In the genomic region with DNA sequence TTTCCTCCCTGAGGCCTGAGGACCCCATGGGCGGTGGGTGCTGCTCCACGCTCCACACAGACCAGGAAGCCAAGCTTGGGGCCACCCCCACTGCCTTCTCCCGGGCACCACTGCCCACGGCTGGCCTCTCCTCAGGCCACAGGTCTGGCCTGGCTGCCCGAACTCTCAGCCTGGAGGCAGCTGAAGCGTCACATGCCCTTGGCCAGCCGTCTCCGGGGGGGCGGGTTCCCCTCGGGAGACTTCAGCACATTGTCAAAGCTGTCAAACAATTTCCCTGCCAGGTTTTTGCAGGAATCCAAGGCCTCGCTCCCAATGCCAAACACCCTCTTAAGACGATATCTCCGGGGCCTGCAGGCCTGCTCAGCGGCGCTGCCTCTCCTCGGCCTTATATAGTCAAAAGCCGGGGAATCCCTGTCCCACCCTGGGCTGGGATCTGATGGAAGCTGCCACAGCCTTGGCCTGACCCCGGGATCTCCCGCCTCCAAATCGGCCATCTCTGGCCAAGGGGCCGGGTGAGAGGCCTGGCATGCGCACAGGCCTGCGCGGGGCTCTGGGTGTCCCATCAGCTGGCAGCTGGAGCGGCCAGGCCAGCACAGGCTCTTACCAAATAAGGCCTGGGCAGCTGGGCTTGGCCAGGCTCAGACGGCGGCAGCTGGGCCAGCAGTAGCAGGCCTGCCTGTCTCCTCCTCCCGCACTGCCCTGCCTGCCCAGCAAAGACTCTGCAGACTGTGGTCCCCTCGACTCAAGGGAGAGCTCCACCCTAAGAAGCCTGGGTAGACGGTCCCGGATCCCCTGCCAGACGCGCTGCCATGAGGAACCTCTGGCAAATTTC, we compare ENCODE assay signal across 10 cellular contexts. TPM values are rescaled to one million over a fixed set of nuclear protein-coding genes. Genes with fewer than 3 reads are reported as not detected.
DNase-seq lines count a peak whose midpoint lies in the region; ATAC-seq, FAIRE-seq and TF ChIP-seq lines count a peak whose summit lies in the region.
"Had no signal": no experiment of that assay in that cellular context is flagged by ENCODE, and none has a peak within 500 bp of the region (broad histone marks: within the 10 kb centered on the region; RNA-seq: fewer than 3 reads in every experiment).

No MANE protein-coding gene starts in this region.

- no peaks in the 10 kb centered on the region for H3K9me3 ChIP-seq in HEK293 (ENCODE audit: control insufficient read depth, insufficient read depth, low read depth, low read length)
- no peaks in the 10 kb centered on the region for H3K9me3 ChIP-seq in smooth muscle cell (replicated peaks; ENCODE audit: low read depth)

- H3K4me1 ChIP-seq in HEK293 (ENCODE audit: control insufficient read depth, insufficient read depth, low read length), result no peaks in the 10 kb centered on the region
- peaks cover 12% of the 10 kb centered on the region for H3K4me1 ChIP-seq in smooth muscle cell (ENCODE audit: low read depth)

- POLR2A ChIA-PET in HEK293 (lab: Yijun Ruan, JAX), result interaction anchor here (0.5 kb wide), 1 partner anchor 1051 kb away, joined by 4 read pairs; no protein-coding TSS in a partner anchor

- TF ChIP-seq CTCF in HEK293 (tag by site-specific recombination; IDR thresholded peaks at IDR 0.05), result no peak
- no peak for TF ChIP-seq CTCF in bronchial epithelial cell (IDR thresholded peaks at IDR 0.05; ENCODE audit: insufficient read depth, low read length, severe bottlenecking)
- no peak for TF ChIP-seq CTCF in smooth muscle cell (IDR thresholded peaks at IDR 0.05; ENCODE audit: borderline replicate concordance, insufficient read depth, poor library complexity, severe bottlenecking)

- H3K9ac ChIP-seq in smooth muscle cell (ENCODE audit: low read depth), result no peak overlapping the region

- H3K4me3 ChIP-seq in HEK293 (ENCODE audit: low read depth, low read length) (no peak overlapping the region), bronchial epithelial cell (ENCODE audit: low read depth, low read length) (no peak overlapping the region), smooth muscle cell (no peak overlapping the region)

- H4K20me1 ChIP-seq in smooth muscle cell (ENCODE audit: low read depth), result no peaks in the 10 kb centered on the region

- no peak for FAIRE-seq in bronchial epithelial cell (lab: Jason Lieb, UNC)

- H3K79me2 ChIP-seq in smooth muscle cell (ENCODE audit: low read depth), result no peaks in the 10 kb centered on the region

- ATAC-seq in GM21526 (IDR thresholded peaks at IDR 0.05; ENCODE audit: low FRiP score, unreplicated experiment) (no peak), HG03097 (IDR thresholded peaks at IDR 0.05; ENCODE audit: low FRiP score, unreplicated experiment) (no peak)

- no peaks in the 10 kb centered on the region for H3K36me3 ChIP-seq in HEK293 (ENCODE audit: control insufficient read depth in 2 of 2, insufficient read depth in 1 of 2, low read length in 2 of 2)
- H3K36me3 ChIP-seq in bronchial epithelial cell (ENCODE audit: control insufficient read depth, insufficient read depth, low read length), result no peaks in the 10 kb centered on the region
- no peaks in the 10 kb centered on the region for H3K36me3 ChIP-seq in smooth muscle cell (ENCODE audit: low read depth)

- H3K4me2 ChIP-seq in smooth muscle cell, result peak overlapping the region; percentile 50

- 25% methylated on average over 33 of the region's 33 CpGs for WGBS in smooth muscle cell (ENCODE audit: low lambda C conversion rate)

- DNase-seq in bronchial epithelial cell (ENCODE audit: low read depth), result peak; percentile 21
- peak; percentile 88 for DNase-seq in islet precursor cell
- peak; percentile 38 for DNase-seq in smooth muscle cell (lab: John Stamatoyannopoulos, UW; ENCODE audit: unreplicated experiment)
- DNase-seq in ACHN, result no peak
- DNase-seq in stimulated activated CD4-positive, alpha-beta T cell treated with anti-CD3 and anti-CD28 coated beads, Interleukin-4, amount 100 ng/mL, for 1 hour, result no peak
- DNase-seq: Karpas-422, natural killer cell had no signal

- H3K27me3 ChIP-seq in bronchial epithelial cell (ENCODE audit: control insufficient read depth, insufficient read depth, low read length) (peaks cover 5% of the 10 kb centered on the region), smooth muscle cell (ENCODE audit: low read depth) (no peaks in the 10 kb centered on the region)

- H3K27ac ChIP-seq in HEK293 (ENCODE audit: extremely low read depth, low read depth, low read length) (no peak overlapping the region), smooth muscle cell (ENCODE audit: low read depth) (no peak overlapping the region)

- H3F3A ChIP-seq in smooth muscle cell (ENCODE audit: low read depth), result no peaks in the 10 kb centered on the region

- in situ Hi-C loops in ACHN (cut with HindIII; ENCODE audit: low pct_ligation_motif_present, low pct_unique_long_range_greater_than_20kb, low sequenced_read_pairs), result no loop called here

- H2AFZ ChIP-seq in smooth muscle cell (ENCODE audit: low read depth), result peak overlapping the region; percentile 76

- CTCF ChIA-PET in HEK293 (lab: Yijun Ruan, JAX), result interaction anchor here (0.7 kb wide), 1 partner anchor 59 kb away, joined by 3 read pairs; no protein-coding TSS in a partner anchor

TF ChIP-seq in HEK293, 187 proteins besides CTCF, POLR2A, EP300 and RAD21:
- TF ChIP-seq GLIS2 (tag by site-specific recombination; IDR thresholded peaks at IDR 0.05) (peak; percentile 26; the same call in 1 of the 2 replicates), ZIC2 (tag by site-specific recombination; IDR thresholded peaks at IDR 0.05) (peak; percentile 16; the same call in 1 of the 2 replicates), ZNF274 (IDR thresholded peaks at IDR 0.05; ENCODE audit: low read length) (no peak), ZNF274 (tag by site-specific recombination; IDR thresholded peaks at IDR 0.05; ENCODE audit: borderline replicate concordance) (no peak), ZSCAN30 (tag by site-specific recombination; IDR thresholded peaks at IDR 0.05) (no peak)
- TF ChIP-seq, protein P1, sequence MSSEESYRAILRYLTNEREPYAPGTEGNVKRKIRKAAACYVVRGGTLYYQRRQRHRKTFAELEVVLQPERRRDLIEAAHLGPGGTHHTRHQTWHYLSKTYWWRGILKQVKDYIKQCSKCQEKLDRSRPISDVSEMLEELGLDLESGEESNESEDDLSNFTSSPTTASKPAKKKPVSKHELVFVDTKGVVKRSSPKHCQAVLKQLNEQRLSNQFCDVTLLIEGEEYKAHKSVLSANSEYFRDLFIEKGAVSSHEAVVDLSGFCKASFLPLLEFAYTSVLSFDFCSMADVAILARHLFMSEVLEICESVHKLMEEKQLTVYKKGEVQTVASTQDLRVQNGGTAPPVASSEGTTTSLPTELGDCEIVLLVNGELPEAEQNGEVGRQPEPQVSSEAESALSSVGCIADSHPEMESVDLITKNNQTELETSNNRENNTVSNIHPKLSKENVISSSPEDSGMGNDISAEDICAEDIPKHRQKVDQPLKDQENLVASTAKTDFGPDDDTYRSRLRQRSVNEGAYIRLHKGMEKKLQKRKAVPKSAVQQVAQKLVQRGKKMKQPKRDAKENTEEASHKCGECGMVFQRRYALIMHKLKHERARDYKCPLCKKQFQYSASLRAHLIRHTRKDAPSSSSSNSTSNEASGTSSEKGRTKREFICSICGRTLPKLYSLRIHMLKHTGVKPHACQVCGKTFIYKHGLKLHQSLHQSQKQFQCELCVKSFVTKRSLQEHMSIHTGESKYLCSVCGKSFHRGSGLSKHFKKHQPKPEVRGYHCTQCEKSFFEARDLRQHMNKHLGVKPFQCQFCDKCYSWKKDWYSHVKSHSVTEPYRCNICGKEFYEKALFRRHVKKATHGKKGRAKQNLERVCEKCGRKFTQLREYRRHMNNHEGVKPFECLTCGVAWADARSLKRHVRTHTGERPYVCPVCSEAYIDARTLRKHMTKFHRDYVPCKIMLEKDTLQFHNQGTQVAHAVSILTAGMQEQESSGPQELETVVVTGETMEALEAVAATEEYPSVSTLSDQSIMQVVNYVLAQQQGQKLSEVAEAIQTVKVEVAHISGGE (tag by site-specific recombination; conservative IDR thresholded peaks at IDR 0.05; ENCODE audit: low read depth), result no peak

RNA-seq across cellular contexts. Expression of a gene that starts 49.7 kb away (rescaled TPM):
- 6.8 and 7.6 TPM in 2 replicates for total RNA-seq in bronchial epithelial cell
- total RNA-seq in smooth muscle cell, result 12.7 and 15.2 TPM in 2 replicates
- 12.0 and 15.7 TPM in 2 replicates for polyA plus RNA-seq in smooth muscle cell

Comparison
In these comparisons a context has a peak if more than half of its experiments do, and no peak if none do; other contexts are left out.
1. DNase-seq: peak in bronchial epithelial cell (single experiment), islet precursor cell (single experiment) and smooth muscle cell (single experiment); none in ACHN (single experiment) and stimulated activated CD4-positive, alpha-beta T cell treated with anti-CD3 and anti-CD28 coated beads, Interleukin-4, amount 100 ng/mL, for 1 hour (single experiment).